ENCODE assay signal across 1 cellular context in genomic region chr14:73965206-73965605, GRCh38.
TF ChIP-seq lines count a peak whose summit lies in the region.

No MANE protein-coding gene starts in this region.

TF ChIP-seq in endothelial cell of umbilical vein, 7 proteins besides CTCF, POLR2A, EP300 and RAD21:
- TF ChIP-seq EZH2 (IDR thresholded peaks at IDR 0.05; ENCODE audit: borderline replicate concordance, low read depth, low read length, severe bottlenecking) (no peak), POLR2AphosphoS5 (IDR thresholded peaks at IDR 0.05; ENCODE audit: insufficient read depth, low read depth, low read length) (no peak), MYC (IDR thresholded peaks at IDR 0.05; ENCODE audit: low read depth, low read length) (no peak), MAX (IDR thresholded peaks at IDR 0.05; ENCODE audit: insufficient read depth, insufficient read length) (no peak), GATA2 (IDR thresholded peaks at IDR 0.05; ENCODE audit: insufficient read depth, insufficient read length, low read depth, low read length) (no peak), JUN (IDR thresholded peaks at IDR 0.05; ENCODE audit: borderline replicate concordance, insufficient read depth, insufficient read length, low read depth) (no peak), FOS (IDR thresholded peaks at IDR 0.05; ENCODE audit: borderline replicate concordance, insufficient read depth, low read length) (no peak)
TF ChIP-seq in endothelial cell of umbilical vein: peak in this region for 0.
